9 cellular contexts compared by ENCODE assay signal in genomic region chr2:71021394-71021793, GRCh38. TPM values are rescaled to one million over a fixed set of nuclear protein-coding genes. Genes with fewer than 3 reads are reported as not detected.
"Had no signal": no experiment of that assay in that cellular context is flagged by ENCODE, and none has a peak within 500 bp of the region (broad histone marks: within the 10 kb centered on the region; RNA-seq: fewer than 3 reads in every experiment).

No MANE protein-coding gene starts in this region.

RNA-seq across cellular contexts. Expression of gene ANKRD53, which starts 43.0 kb away (rescaled TPM):
- total RNA-seq: activated CD4-positive, alpha-beta memory T cell treated with anti-CD3 and anti-CD28 coated beads for 36 hours; activated CD4-positive, alpha-beta memory T cell treated with anti-CD3 and anti-CD28 coated beads, Interleukin-2, amount 10 ng/mL, durations not matched to agents 7 days and 5 days; activated CD4-positive, alpha-beta T cell treated with anti-CD3 and anti-CD28 coated beads, Interleukin-2, amount 10 ng/mL, durations not matched to agents 24 days and 14 days; activated CD8-positive, alpha-beta memory T cell treated with anti-CD3 and anti-CD28 coated beads for 36 hours; activated CD8-positive, alpha-beta memory T cell treated with anti-CD3 and anti-CD28 coated beads, Interleukin-2, amount 10 ng/mL, durations not matched to agents 7 days and 5 days; activated CD8-positive, alpha-beta T cell treated with anti-CD3 and anti-CD28 coated beads for 36 hours; activated CD8-positive, alpha-beta T cell treated with anti-CD3 and anti-CD28 coated beads, Interleukin-2, amount 10 ng/mL, durations not matched to agents 7 days and 5 days; T-helper 1 cell treated with Interleukin-12 subunit alpha and Interleukin-12 subunit beta and Interleukin-4 antibody, amounts not matched to agents 30 ng/mL and 1 ng/mL, for 36 hours; T-helper 2 cell treated with Interferon-gamma antibody and Interleukin-4, amounts not matched to agents 100 ng/mL and 5 ng/mL, for 36 hours had no signal
